Comparison of ENCODE assay signal across 1 cellular context in genomic region chr19:24033308-24033961, GRCh38.
TF ChIP-seq lines count a peak whose summit lies in the region.

No MANE protein-coding gene starts in this region.

TF ChIP-seq in HepG2, 621 proteins besides CTCF, POLR2A, EP300 and RAD21 (continued from another document and continues in another):
- TF ChIP-seq NR2F2 (IDR thresholded peaks at IDR 0.05; ENCODE audit: borderline replicate concordance, low read depth) (no peak), GZF1 (CRISPR knock-in tag; IDR thresholded peaks at IDR 0.05) (no peak), FOXM1 (CRISPR knock-in tag; IDR thresholded peaks at IDR 0.05) (no peak), SOX5 (CRISPR knock-in tag; IDR thresholded peaks at IDR 0.05; ENCODE audit: borderline replicate concordance) (no peak), ZNF589 (CRISPR knock-in tag; conservative IDR thresholded peaks at IDR 0.05) (no peak), TCF12 (IDR thresholded peaks at IDR 0.05) (no peak), TCF12 (CRISPR knock-in tag; IDR thresholded peaks at IDR 0.05) (no peak; the same call in 1 of the 2 replicates), NCOR1 (IDR thresholded peaks at IDR 0.05; ENCODE audit: borderline replicate concordance, low read length) (no peak), HNRNPK (IDR thresholded peaks at IDR 0.05; ENCODE audit: low read depth, low read length, poor library complexity, severe bottlenecking) (no peak), ZNF224 (CRISPR knock-in tag; IDR thresholded peaks at IDR 0.05) (0 out of 2 replicates have a peak, but pooled peaks have one; percentile 43), ATF3 (CRISPR knock-in tag; IDR thresholded peaks at IDR 0.05) (no peak), ERF (CRISPR knock-in tag; IDR thresholded peaks at IDR 0.05) (0 out of 2 replicates have a peak, but pooled peaks have one; percentile 14), KAT7 (CRISPR knock-in tag; IDR thresholded peaks at IDR 0.05; ENCODE audit: borderline replicate concordance) (peak; percentile 69; the same call in 1 of the 2 replicates), GABPB1 (CRISPR knock-in tag; IDR thresholded peaks at IDR 0.05) (peak; percentile 73), ZNF644 (CRISPR knock-in tag; IDR thresholded peaks at IDR 0.05; ENCODE audit: low read depth) (no peak), ZBTB26 (CRISPR knock-in tag; IDR thresholded peaks at IDR 0.05; ENCODE audit: borderline replicate concordance) (no peak), MIXL1 (CRISPR knock-in tag; IDR thresholded peaks at IDR 0.05) (no peak), ZNF10 (CRISPR knock-in tag; IDR thresholded peaks at IDR 0.05; ENCODE audit: borderline replicate concordance, low read depth) (no peak), ETS1 (CRISPR knock-in tag; IDR thresholded peaks at IDR 0.05) (no peak), RFX3 (CRISPR knock-in tag; IDR thresholded peaks at IDR 0.05) (no peak), NFAT5 (CRISPR knock-in tag; IDR thresholded peaks at IDR 0.05) (no peak), IRX3 (CRISPR knock-in tag; IDR thresholded peaks at IDR 0.05; ENCODE audit: borderline replicate concordance, low read depth) (no peak), MEF2D (CRISPR knock-in tag; IDR thresholded peaks at IDR 0.05) (no peak), KDM1A (CRISPR knock-in tag; IDR thresholded peaks at IDR 0.05) (no peak), MTA3 (CRISPR knock-in tag; IDR thresholded peaks at IDR 0.05) (no peak), ZSCAN30 (CRISPR knock-in tag; IDR thresholded peaks at IDR 0.05) (no peak), FLYWCH1 (CRISPR knock-in tag; IDR thresholded peaks at IDR 0.05) (no peak), ZNF546 (CRISPR knock-in tag; conservative IDR thresholded peaks at IDR 0.05) (no peak), ZBTB2 (CRISPR knock-in tag; IDR thresholded peaks at IDR 0.05; ENCODE audit: low read depth) (no peak), ZNF382 (CRISPR knock-in tag; IDR thresholded peaks at IDR 0.05; ENCODE audit: borderline replicate concordance) (no peak), ZNF232 (CRISPR knock-in tag; IDR thresholded peaks at IDR 0.05; ENCODE audit: borderline replicate concordance) (no peak), ZFP82 (CRISPR knock-in tag; IDR thresholded peaks at IDR 0.05; ENCODE audit: borderline replicate concordance) (no peak), POGZ (CRISPR knock-in tag; IDR thresholded peaks at IDR 0.05) (peak; percentile 58; the same call in 1 of the 2 replicates), CSRNP1 (CRISPR knock-in tag; IDR thresholded peaks at IDR 0.05) (peak; percentile 65; the same call in 1 of the 2 replicates), NBN (conservative IDR thresholded peaks at IDR 0.05) (no peak), ZNF784 (CRISPR knock-in tag; IDR thresholded peaks at IDR 0.05; ENCODE audit: borderline replicate concordance) (0 out of 2 replicates have a peak, but pooled peaks have one; percentile 50), CHCHD3 (CRISPR knock-in tag; IDR thresholded peaks at IDR 0.05) (no peak), ZNF253 (CRISPR knock-in tag; IDR thresholded peaks at IDR 0.05; ENCODE audit: borderline replicate concordance) (no peak), MLXIP (CRISPR knock-in tag; IDR thresholded peaks at IDR 0.05; ENCODE audit: borderline replicate concordance) (no peak)
- TF ChIP-seq, protein P1, sequence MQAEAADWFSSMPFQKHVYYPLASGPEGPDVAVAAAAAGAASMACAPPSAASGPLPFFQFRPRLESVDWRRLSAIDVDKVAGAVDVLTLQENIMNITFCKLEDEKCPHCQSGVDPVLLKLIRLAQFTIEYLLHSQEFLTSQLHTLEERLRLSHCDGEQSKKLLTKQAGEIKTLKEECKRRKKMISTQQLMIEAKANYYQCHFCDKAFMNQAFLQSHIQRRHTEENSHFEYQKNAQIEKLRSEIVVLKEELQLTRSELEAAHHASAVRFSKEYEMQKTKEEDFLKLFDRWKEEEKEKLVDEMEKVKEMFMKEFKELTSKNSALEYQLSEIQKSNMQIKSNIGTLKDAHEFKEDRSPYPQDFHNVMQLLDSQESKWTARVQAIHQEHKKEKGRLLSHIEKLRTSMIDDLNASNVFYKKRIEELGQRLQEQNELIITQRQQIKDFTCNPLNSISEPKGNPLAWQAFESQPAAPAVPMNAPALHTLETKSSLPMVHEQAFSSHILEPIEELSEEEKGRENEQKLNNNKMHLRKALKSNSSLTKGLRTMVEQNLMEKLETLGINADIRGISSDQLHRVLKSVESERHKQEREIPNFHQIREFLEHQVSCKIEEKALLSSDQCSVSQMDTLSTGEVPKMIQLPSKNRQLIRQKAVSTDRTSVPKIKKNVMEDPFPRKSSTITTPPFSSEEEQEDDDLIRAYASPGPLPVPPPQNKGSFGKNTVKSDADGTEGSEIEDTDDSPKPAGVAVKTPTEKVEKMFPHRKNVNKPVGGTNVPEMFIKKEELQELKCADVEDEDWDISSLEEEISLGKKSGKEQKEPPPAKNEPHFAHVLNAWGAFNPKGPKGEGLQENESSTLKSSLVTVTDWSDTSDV (CRISPR knock-in tag; IDR thresholded peaks at IDR 0.05), result no peak
- TF ChIP-seq, protein P2, sequence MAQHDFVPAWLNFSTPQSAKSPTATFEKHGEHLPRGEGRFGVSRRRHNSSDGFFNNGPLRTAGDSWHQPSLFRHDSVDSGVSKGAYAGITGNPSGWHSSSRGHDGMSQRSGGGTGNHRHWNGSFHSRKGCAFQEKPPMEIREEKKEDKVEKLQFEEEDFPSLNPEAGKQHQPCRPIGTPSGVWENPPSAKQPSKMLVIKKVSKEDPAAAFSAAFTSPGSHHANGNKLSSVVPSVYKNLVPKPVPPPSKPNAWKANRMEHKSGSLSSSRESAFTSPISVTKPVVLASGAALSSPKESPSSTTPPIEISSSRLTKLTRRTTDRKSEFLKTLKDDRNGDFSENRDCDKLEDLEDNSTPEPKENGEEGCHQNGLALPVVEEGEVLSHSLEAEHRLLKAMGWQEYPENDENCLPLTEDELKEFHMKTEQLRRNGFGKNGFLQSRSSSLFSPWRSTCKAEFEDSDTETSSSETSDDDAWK (CRISPR knock-in tag; IDR thresholded peaks at IDR 0.05), result no peak
- TF ChIP-seq, protein P3, sequence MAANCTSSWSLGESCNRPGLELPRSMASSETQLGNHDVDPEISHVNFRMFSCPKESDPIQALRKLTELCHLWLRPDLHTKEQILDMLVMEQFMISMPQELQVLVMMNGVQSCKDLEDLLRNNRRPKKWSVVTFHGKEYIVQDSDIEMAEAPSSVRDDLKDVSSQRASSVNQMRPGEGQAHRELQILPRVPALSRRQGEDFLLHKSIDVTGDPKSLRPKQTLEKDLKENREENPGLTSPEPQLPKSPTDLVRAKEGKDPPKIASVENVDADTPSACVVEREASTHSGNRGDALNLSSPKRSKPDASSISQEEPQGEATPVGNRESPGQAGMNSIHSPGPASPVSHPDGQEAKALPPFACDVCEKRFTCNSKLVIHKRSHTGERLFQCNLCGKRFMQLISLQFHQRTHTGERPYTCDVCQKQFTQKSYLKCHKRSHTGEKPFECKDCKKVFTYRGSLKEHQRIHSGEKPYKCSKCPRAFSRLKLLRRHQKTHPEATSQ (CRISPR knock-in tag; IDR thresholded peaks at IDR 0.05; ENCODE audit: borderline replicate concordance), result 0 out of 2 replicates have a peak, but pooled peaks have one; percentile 59
